15 cellular contexts compared by ENCODE assay signal in genomic region chr9:72665421-72665820, GRCh38.
A peak's percentile ranks its signal among the peaks of the same experiment; 100 is the strongest.
DNase-seq lines count a peak whose midpoint lies in the region; ATAC-seq and TF ChIP-seq lines count a peak whose summit lies in the region.
"Had no signal": no experiment of that assay in that cellular context is flagged by ENCODE, and none has a peak within 500 bp of the region (broad histone marks: within the 10 kb centered on the region; RNA-seq: fewer than 3 reads in every experiment).

No MANE protein-coding gene starts in this region.

- intact Hi-C loops in activated CD8-positive, alpha-beta T cell treated with anti-CD3 and anti-CD28 coated beads for 36 hours (cut with micrococcal nuclease): no loop called here

- TF ChIP-seq CTCF in choroid plexus epithelial cell (conservative IDR thresholded peaks at IDR 0.05; ENCODE audit: low read depth, low read length): no peak
- no peak for TF ChIP-seq CTCF in activated CD8-positive, alpha-beta T cell treated with anti-CD3 and anti-CD28 coated beads for 36 hours (IDR thresholded peaks at IDR 0.05)

- H3K4me3 ChIP-seq in choroid plexus epithelial cell (ENCODE audit: low read depth, low read length): no peak overlapping the region

- peak; percentile 78 for DNase-seq in AG08395 (ENCODE audit: low spot score)
- peak; percentile 32 for DNase-seq in HS-5 (ENCODE audit: low read depth)
- peak; percentile 9 for DNase-seq in choroid plexus epithelial cell (ENCODE audit: low read depth)
- peak; percentile 20 for DNase-seq in kidney glomerular epithelial cell (lab: John Stamatoyannopoulos, UW)
- DNase-seq in NCI-H1105 (lab: John Stamatoyannopoulos, UW): no peak
- DNase-seq in T-cell: no peak
- DNase-seq in activated CD8-positive, alpha-beta T cell treated with anti-CD3 and anti-CD28 coated beads for 36 hours: no peak
- DNase-seq: activated CD4-positive, alpha-beta T cell treated with anti-CD3 and anti-CD28 coated beads for 36 hours; Calu3; NCI-H2081 treated with DMSO at 0.1 percent for 48 hours; Right ventricle myocardium superior; stimulated activated naive CD4-positive, alpha-beta T cell treated with Interleukin-2 at 50 U/mL for 16 hours had no signal

- peaks cover 11 to 20% of the 10 kb centered on the region in 2 donors for H3K27me3 Mint-ChIP-seq in T-cell
- H3K27me3 Mint-ChIP-seq in activated CD8-positive, alpha-beta T cell treated with anti-CD3 and anti-CD28 coated beads for 36 hours: peaks cover 6% of the 10 kb centered on the region

- no peaks in the 10 kb centered on the region for H3K36me3 Mint-ChIP-seq in T-cell
- no peaks in the 10 kb centered on the region for H3K36me3 Mint-ChIP-seq in activated CD8-positive, alpha-beta T cell treated with anti-CD3 and anti-CD28 coated beads for 36 hours (ENCODE audit: low read depth)
- H3K36me3 Mint-ChIP-seq: activated naive CD4-positive, alpha-beta T cell treated with anti-CD3 and anti-CD28 coated beads, Interleukin-2, amount 50 U/mL, for 72 hours; memory B cell had no signal

- ATAC-seq in GM18861 (IDR thresholded peaks at IDR 0.05; ENCODE audit: unreplicated experiment) (no peak), T-cell (replicated peaks in 1 of 4) (no peak)
- ATAC-seq in activated CD8-positive, alpha-beta T cell treated with anti-CD3 and anti-CD28 coated beads for 36 hours: no peak
- ATAC-seq: activated CD4-positive, alpha-beta T cell treated with anti-CD3 and anti-CD28 coated beads for 36 hours; activated naive CD4-positive, alpha-beta T cell treated with anti-CD3 and anti-CD28 coated beads, Interleukin-2, amount 50 U/mL, for 72 hours had no signal

- H3K4me3 Mint-ChIP-seq in T-cell: no peak overlapping the region
- no peak overlapping the region for H3K4me3 Mint-ChIP-seq in activated CD8-positive, alpha-beta T cell treated with anti-CD3 and anti-CD28 coated beads for 36 hours
- H3K4me3 Mint-ChIP-seq: activated CD4-positive, alpha-beta T cell treated with anti-CD3 and anti-CD28 coated beads for 36 hours; memory B cell had no signal

- CTCF ChIA-PET in T-cell (lab: Charles Lee): no interaction called here
- CTCF ChIA-PET in activated CD8-positive, alpha-beta T cell treated with anti-CD3 and anti-CD28 coated beads for 36 hours (lab: Charles Lee): no interaction called here

- H3K9me3 Mint-ChIP-seq in T-cell: no peaks in the 10 kb centered on the region
- no peaks in the 10 kb centered on the region for H3K9me3 Mint-ChIP-seq in activated CD8-positive, alpha-beta T cell treated with anti-CD3 and anti-CD28 coated beads for 36 hours

- POLR2A ChIA-PET in T-cell (lab: Charles Lee): no interaction called here
- POLR2A ChIA-PET in activated CD8-positive, alpha-beta T cell treated with anti-CD3 and anti-CD28 coated beads for 36 hours (lab: Charles Lee): no interaction called here

- no peaks in the 10 kb centered on the region for H3K4me1 Mint-ChIP-seq in T-cell
- H3K4me1 Mint-ChIP-seq in activated CD8-positive, alpha-beta T cell treated with anti-CD3 and anti-CD28 coated beads for 36 hours (ENCODE audit: low read depth): no peaks in the 10 kb centered on the region
- H3K4me1 Mint-ChIP-seq: activated CD4-positive, alpha-beta T cell treated with anti-CD3 and anti-CD28 coated beads for 36 hours; memory B cell had no signal

- no peak overlapping the region for H3K27ac Mint-ChIP-seq in T-cell
- no peak overlapping the region for H3K27ac Mint-ChIP-seq in activated CD8-positive, alpha-beta T cell treated with anti-CD3 and anti-CD28 coated beads for 36 hours
- H3K27ac Mint-ChIP-seq: activated CD4-positive, alpha-beta T cell treated with anti-CD3 and anti-CD28 coated beads for 36 hours; activated naive CD4-positive, alpha-beta T cell treated with anti-CD3 and anti-CD28 coated beads, Interleukin-2, amount 50 U/mL, for 72 hours; memory B cell had no signal

Comparison
In these comparisons a context has a peak if more than half of its experiments do, and no peak if none do; other contexts are left out.
1. DNase-seq: peak in AG08395 (single experiment), HS-5 (single experiment), choroid plexus epithelial cell (single experiment) and kidney glomerular epithelial cell (single experiment); none in NCI-H1105 (single experiment), T-cell (0 of 34) and activated CD8-positive, alpha-beta T cell treated with anti-CD3 and anti-CD28 coated beads for 36 hours (single experiment).